ENCODE assay signal across 1 cellular context in genomic region chr12:54173066-54173726, GRCh38.
A peak's percentile ranks its signal among the peaks of the same experiment; 100 is the strongest.
TF ChIP-seq lines count a peak whose summit lies in the region.

No MANE protein-coding gene starts in this region.

TF ChIP-seq in HEK293, 187 proteins besides CTCF, POLR2A, EP300 and RAD21 (continued from another document):
- peak; percentile 62 for TF ChIP-seq ZNF449 (tag by site-specific recombination; IDR thresholded peaks at IDR 0.05)
- peak; percentile 98 for TF ChIP-seq ZFHX2 (tag by site-specific recombination; conservative IDR thresholded peaks at IDR 0.05)
- TF ChIP-seq GLIS2 (tag by site-specific recombination; IDR thresholded peaks at IDR 0.05) = peak; percentile 37; the same call in 1 of the 2 replicates
- TF ChIP-seq ZNF335 (tag by site-specific recombination; conservative IDR thresholded peaks at IDR 0.05) = peak; percentile 87
- peak; percentile 70 for TF ChIP-seq PATZ1 (tag by site-specific recombination; IDR thresholded peaks at IDR 0.05)
- no peak; the same call in 1 of the 2 replicates for TF ChIP-seq ZNF777 (tag by site-specific recombination; IDR thresholded peaks at IDR 0.05; ENCODE audit: borderline replicate concordance)
- TF ChIP-seq ZNF121 (tag by site-specific recombination; IDR thresholded peaks at IDR 0.05) = no peak
- TF ChIP-seq HOXA7 (CRISPR knock-in tag; IDR thresholded peaks at IDR 0.05; ENCODE audit: borderline replicate concordance) = no peak
- TF ChIP-seq KLF8 (tag by site-specific recombination; IDR thresholded peaks at IDR 0.05) = peak; percentile 73; the same call in 1 of the 2 replicates
- TF ChIP-seq ZNF138 (tag by site-specific recombination; IDR thresholded peaks at IDR 0.05; ENCODE audit: borderline replicate concordance) = no peak
- TF ChIP-seq IKZF3 (tag by site-specific recombination; IDR thresholded peaks at IDR 0.05) = peak; percentile 72; the same call in 1 of the 2 replicates
